In the genomic region with DNA sequence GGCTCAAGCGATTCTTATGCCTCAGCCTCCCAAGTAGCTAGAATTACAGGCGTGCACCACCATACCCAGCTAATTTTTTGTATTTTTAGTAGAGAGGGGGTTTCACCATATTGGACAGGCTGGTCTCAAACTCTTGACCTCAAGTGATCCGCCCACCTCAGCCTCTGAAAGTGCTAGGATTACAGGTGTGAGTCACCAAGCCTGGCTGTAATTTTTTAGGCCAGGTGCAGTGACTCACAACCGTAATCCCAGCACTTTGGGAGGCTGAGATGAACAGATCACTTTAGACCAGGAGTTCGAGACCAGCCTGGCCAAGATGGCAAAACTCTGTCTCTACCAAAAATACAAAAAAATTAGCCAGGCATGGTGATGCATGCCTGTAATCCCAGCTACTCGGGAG, we compare ENCODE assay signal across 1 cellular context.
TF ChIP-seq lines count a peak whose summit lies in the region.

No MANE protein-coding gene starts in this region.

TF ChIP-seq in HCT116, 20 proteins besides CTCF, POLR2A, EP300 and RAD21:
- 0 out of 2 replicates have a peak, but pooled peaks have one; percentile 15 for TF ChIP-seq POLR2AphosphoS5 (IDR thresholded peaks at IDR 0.05; ENCODE audit: low read depth, low read length)
- peak; percentile 66; the same call in 1 of the 2 replicates for TF ChIP-seq CBX3 (IDR thresholded peaks at IDR 0.05; ENCODE audit: low read depth)
- TF ChIP-seq FOSL1 (IDR thresholded peaks at IDR 0.05; ENCODE audit: low read depth), result peak; percentile 66; the same call in 1 of the 2 replicates
- TF ChIP-seq JUND (IDR thresholded peaks at IDR 0.05), result peak; percentile 72
- TF ChIP-seq EGR1 (IDR thresholded peaks at IDR 0.05; ENCODE audit: low read depth), result peak; percentile 81
- peak; percentile 36; the same call in 1 of the 2 replicates for TF ChIP-seq SP1 (IDR thresholded peaks at IDR 0.05; ENCODE audit: low read depth)
